Comparison of ENCODE assay signal across 8 cellular contexts in genomic region chr2:201406077-201406662, GRCh38. TPM values are rescaled to one million over a fixed set of nuclear protein-coding genes. Genes with fewer than 3 reads are reported as not detected.
A peak's percentile ranks its signal among the peaks of the same experiment; 100 is the strongest.
DNase-seq lines count a peak whose midpoint lies in the region; ATAC-seq and TF ChIP-seq lines count a peak whose summit lies in the region.

No MANE protein-coding gene starts in this region.

- H3K9me3 Mint-ChIP-seq in Calu3 (ENCODE audit: low read depth, unreplicated experiment) (no peaks in the 10 kb centered on the region), nephron (no peaks in the 10 kb centered on the region)
- H3K9me3 Mint-ChIP-seq in CD4-positive, alpha-beta T cell: no peaks in the 10 kb centered on the region

- POLR2A ChIA-PET in CD4-positive, alpha-beta T cell (lab: Charles Lee): no interaction called here

- H3K36me3 Mint-ChIP-seq in Calu3 (ENCODE audit: insufficient read depth, unreplicated experiment) (peaks cover 17% of the 10 kb centered on the region), nephron (ENCODE audit: low read depth) (peaks cover 5% of the 10 kb centered on the region)
- peaks cover 60% of the 10 kb centered on the region for H3K36me3 Mint-ChIP-seq in CD4-positive, alpha-beta T cell (ENCODE audit: low read depth)

- no peak for DNase-seq in Calu3
- peak; percentile 34 for DNase-seq in NCI-H1694 treated with DMSO at 0.1 percent for 48 hours (lab: John Stamatoyannopoulos, UW)
- peak; percentile 51 for DNase-seq in dermis blood vessel endothelial cell
- DNase-seq in CD4-positive, alpha-beta T cell: no peak
- no peak for DNase-seq in activated effector memory CD4-positive, alpha-beta T cell treated with Interleukin-2 at 50 U/mL for 16 hours

- CTCF ChIA-PET in Calu3 (lab: Charles Lee): no interaction called here
- CTCF ChIA-PET in CD4-positive, alpha-beta T cell (lab: Charles Lee): no interaction called here

- H3K27ac Mint-ChIP-seq in Calu3 (ENCODE audit: unreplicated experiment): peak overlapping the region; percentile 65
- peak overlapping the region; percentile 64 to 82 (median 74) for H3K27ac Mint-ChIP-seq in nephron
- no peak overlapping the region for H3K27ac Mint-ChIP-seq in CD4-positive, alpha-beta T cell

- TF ChIP-seq CTCF in Calu3 (IDR thresholded peaks at IDR 0.05; ENCODE audit: unreplicated experiment) (no peak), nephron (IDR thresholded peaks at IDR 0.05; ENCODE audit: unreplicated experiment in 3 of 3) (no peak)
- no peak for TF ChIP-seq CTCF in CD4-positive, alpha-beta T cell (IDR thresholded peaks at IDR 0.05)

- ATAC-seq in CD4-positive, alpha-beta T cell (ENCODE audit: poor library complexity): no peak
- no peak for ATAC-seq in HG02571 (IDR thresholded peaks at IDR 0.05; ENCODE audit: unreplicated experiment)
- no peak for ATAC-seq in HG02759 (IDR thresholded peaks at IDR 0.05; ENCODE audit: unreplicated experiment)

- no peaks in the 10 kb centered on the region for H3K9me3 ChIP-seq in CD4-positive, alpha-beta T cell (ENCODE audit: control insufficient read depth, low read length)

- intact Hi-C loops in Calu3 (cut with micrococcal nuclease; ENCODE audit: unreplicated experiment): no loop called here
- intact Hi-C loops in CD4-positive, alpha-beta T cell (cut with DNase I, micrococcal nuclease): no loop called here

- no TSS peak for BruUV-seq in Calu3 (replicated peaks; lab: Mats Ljungman, UMichigan)

- H3K27ac ChIP-seq in CD4-positive, alpha-beta T cell (ENCODE audit: low read depth, low read length): no peak overlapping the region

- no peaks in the 10 kb centered on the region for H3K27me3 Mint-ChIP-seq in Calu3 (ENCODE audit: unreplicated experiment)
- H3K27me3 Mint-ChIP-seq in nephron (ENCODE audit: low read depth): no peaks in the 10 kb centered on the region
- no peaks in the 10 kb centered on the region for H3K27me3 Mint-ChIP-seq in CD4-positive, alpha-beta T cell

- peaks cover 46% of the 10 kb centered on the region for H3K4me1 Mint-ChIP-seq in Calu3 (ENCODE audit: low read depth, unreplicated experiment)
- H3K4me1 Mint-ChIP-seq in nephron: peaks cover 41% of the 10 kb centered on the region
- H3K4me1 Mint-ChIP-seq in CD4-positive, alpha-beta T cell (ENCODE audit: low read depth): peaks cover 48% of the 10 kb centered on the region

- peak overlapping the region; percentile 39 for H3K4me3 Mint-ChIP-seq in Calu3 (ENCODE audit: low read depth, unreplicated experiment)
- peak overlapping the region in 2 of 3 experiments; percentile 56 to 63 for H3K4me3 Mint-ChIP-seq in nephron
- no peak overlapping the region for H3K4me3 Mint-ChIP-seq in CD4-positive, alpha-beta T cell

- no peaks in the 10 kb centered on the region for H3K27me3 ChIP-seq in CD4-positive, alpha-beta T cell (ENCODE audit: control insufficient read depth, insufficient read depth, low read length)

RNA-seq across cellular contexts. Expression of gene TRAK2, which starts 45.1 kb away (rescaled TPM):
- 24.4 TPM in 2 replicates for total RNA-seq in Calu3 (2022)
- 40.7 and 63.1 TPM in 2 replicates for total RNA-seq in dermis blood vessel endothelial cell
- 10 to 100 TPM; 32.5 to 35.6 TPM for total RNA-seq in CD4-positive, alpha-beta T cell

RNA-seq across cellular contexts. Expression of gene STRADB, which starts 45.4 kb away (rescaled TPM):
- total RNA-seq in Calu3 (2022): 19.0 and 19.8 TPM in 2 replicates
- 18.2 and 18.6 TPM in 2 replicates for total RNA-seq in dermis blood vessel endothelial cell
- total RNA-seq in CD4-positive, alpha-beta T cell: 1 to 10 TPM; 4.2 to 5.6 TPM

RNA-seq across cellular contexts. Expression of gene FLACC1, which starts 49.0 kb away (rescaled TPM):
- total RNA-seq in Calu3 (2022) (1.2 and 1.4 TPM in 2 replicates), dermis blood vessel endothelial cell (0.84 and 2.0 TPM in 2 replicates)
- 1 to 10 TPM; 4.5 to 4.8 TPM for total RNA-seq in CD4-positive, alpha-beta T cell

Comparison
In these comparisons a context has a peak if more than half of its experiments do, and no peak if none do; other contexts are left out.
1. DNase-seq: peak in NCI-H1694 treated with DMSO at 0.1 percent for 48 hours (single experiment) and dermis blood vessel endothelial cell (single experiment); none in Calu3 (single experiment), CD4-positive, alpha-beta T cell (0 of 10) and activated effector memory CD4-positive, alpha-beta T cell treated with Interleukin-2 at 50 U/mL for 16 hours (single experiment).